15 cellular contexts compared by ENCODE assay signal in the genomic region with DNA sequence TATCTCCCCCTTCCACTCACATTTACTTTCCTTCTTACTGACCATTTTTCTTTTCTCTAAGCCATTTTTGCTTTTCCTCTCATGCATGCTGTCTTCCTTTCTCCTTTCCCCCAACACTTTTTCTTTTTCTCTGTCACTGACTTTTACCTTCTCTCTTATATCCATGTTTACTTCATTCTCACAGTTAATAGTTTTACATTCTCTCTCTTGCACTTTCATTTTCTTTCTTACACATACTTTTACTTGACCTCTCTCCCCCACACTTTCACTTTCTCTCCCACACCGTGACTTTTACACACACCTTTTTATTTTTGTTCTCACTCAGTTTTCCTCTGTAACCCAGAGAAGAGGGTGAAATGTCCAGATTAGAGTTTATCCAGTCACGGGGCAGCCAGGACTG.
"Had no signal": no experiment of that assay in that cellular context is flagged by ENCODE, and none has a peak within 500 bp of the region (broad histone marks: within the 10 kb centered on the region; RNA-seq: fewer than 3 reads in every experiment).

No MANE protein-coding gene starts in this region.

- H3K27ac Mint-ChIP-seq: activated CD4-positive, alpha-beta memory T cell treated with anti-CD3 and anti-CD28 coated beads for 36 hours; activated T-cell treated with anti-CD3 and anti-CD28 coated beads, Interleukin-2, amount 50 U/mL, for 72 hours; natural killer cell treated with Interleukin-12 subunit alpha and Interleukin-12 subunit beta and Interleukin-15 and Interleukin-18, amount 100 ng/mL, for 72 hours had no signal

- H3K36me3 Mint-ChIP-seq: activated CD4-positive, alpha-beta memory T cell treated with anti-CD3 and anti-CD28 coated beads for 36 hours; natural killer cell treated with Interleukin-12 subunit alpha and Interleukin-12 subunit beta and Interleukin-15 and Interleukin-18, amount 100 ng/mL, for 72 hours had no signal

- H3K27ac ChIP-seq: cardiac muscle cell, psoas muscle, transverse colon had no signal

- H3K36me3 ChIP-seq: cardiac muscle cell, transverse colon had no signal

- DNase-seq: activated CD4-positive, alpha-beta memory T cell treated with anti-CD3 and anti-CD28 coated beads for 36 hours; activated CD8-positive, alpha-beta memory T cell treated with anti-CD3 and anti-CD28 coated beads, Interleukin-2, amount 50 U/mL, for 4 hours; activated T-cell treated with anti-CD3 and anti-CD28 coated beads, Interleukin-2, amount 50 U/mL, for 72 hours; foreskin melanocyte; head of caudate nucleus; left colon; nucleus accumbens; psoas muscle; stimulated activated CD4-positive, alpha-beta T cell treated with anti-CD3 and anti-CD28 coated beads, Interleukin-2, amount 100 ng/mL, for 24 hours; stimulated activated naive CD4-positive, alpha-beta T cell; substantia nigra; transverse colon had no signal

- H3K4me3 Mint-ChIP-seq: activated CD4-positive, alpha-beta memory T cell treated with anti-CD3 and anti-CD28 coated beads for 36 hours; activated T-cell treated with anti-CD3 and anti-CD28 coated beads, Interleukin-2, amount 50 U/mL, for 72 hours; natural killer cell treated with Interleukin-12 subunit alpha and Interleukin-12 subunit beta and Interleukin-15 and Interleukin-18, amount 100 ng/mL, for 72 hours had no signal

- H3K4me1 ChIP-seq: psoas muscle, transverse colon had no signal

- H3K4me3 ChIP-seq: cardiac muscle cell, psoas muscle, transverse colon had no signal

- H3K27me3 Mint-ChIP-seq: activated CD4-positive, alpha-beta memory T cell treated with anti-CD3 and anti-CD28 coated beads for 36 hours had no signal

- H3K9me3 ChIP-seq: psoas muscle, transverse colon had no signal

- ATAC-seq: activated T-cell treated with anti-CD3 and anti-CD28 coated beads, Interleukin-2, amount 50 U/mL, for 72 hours; left colon; natural killer cell treated with Interleukin-12 subunit alpha and Interleukin-12 subunit beta and Interleukin-15 and Interleukin-18, amount 100 ng/mL, for 72 hours; psoas muscle; sciatic nerve had no signal

- H3K27me3 ChIP-seq: transverse colon had no signal
